1 cellular context compared by ENCODE assay signal in the genomic region with DNA sequence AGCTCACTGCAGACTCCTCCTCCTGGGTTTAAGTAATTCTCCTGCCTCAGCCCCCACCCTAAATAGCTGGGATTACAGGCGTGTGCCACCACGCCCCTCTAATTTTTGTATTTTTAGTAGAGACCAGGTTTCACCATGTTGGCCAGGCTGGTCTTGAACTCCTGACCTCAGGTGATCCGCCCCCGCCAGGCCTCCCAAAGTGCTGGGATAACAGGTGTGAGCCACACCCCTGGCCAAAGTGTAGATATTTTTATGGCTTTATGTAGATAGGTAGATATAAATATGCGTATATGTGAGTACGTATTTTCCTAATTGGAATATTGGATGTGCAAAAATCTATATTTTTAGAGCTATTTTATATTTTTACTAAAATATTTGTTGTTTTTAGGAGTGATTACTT.
TF ChIP-seq lines count a peak whose summit lies in the region.

No MANE protein-coding gene starts in this region.

TF ChIP-seq in GM23338, 12 proteins besides CTCF, POLR2A, EP300 and RAD21 (continued from another document):
- TF ChIP-seq, protein P1, sequence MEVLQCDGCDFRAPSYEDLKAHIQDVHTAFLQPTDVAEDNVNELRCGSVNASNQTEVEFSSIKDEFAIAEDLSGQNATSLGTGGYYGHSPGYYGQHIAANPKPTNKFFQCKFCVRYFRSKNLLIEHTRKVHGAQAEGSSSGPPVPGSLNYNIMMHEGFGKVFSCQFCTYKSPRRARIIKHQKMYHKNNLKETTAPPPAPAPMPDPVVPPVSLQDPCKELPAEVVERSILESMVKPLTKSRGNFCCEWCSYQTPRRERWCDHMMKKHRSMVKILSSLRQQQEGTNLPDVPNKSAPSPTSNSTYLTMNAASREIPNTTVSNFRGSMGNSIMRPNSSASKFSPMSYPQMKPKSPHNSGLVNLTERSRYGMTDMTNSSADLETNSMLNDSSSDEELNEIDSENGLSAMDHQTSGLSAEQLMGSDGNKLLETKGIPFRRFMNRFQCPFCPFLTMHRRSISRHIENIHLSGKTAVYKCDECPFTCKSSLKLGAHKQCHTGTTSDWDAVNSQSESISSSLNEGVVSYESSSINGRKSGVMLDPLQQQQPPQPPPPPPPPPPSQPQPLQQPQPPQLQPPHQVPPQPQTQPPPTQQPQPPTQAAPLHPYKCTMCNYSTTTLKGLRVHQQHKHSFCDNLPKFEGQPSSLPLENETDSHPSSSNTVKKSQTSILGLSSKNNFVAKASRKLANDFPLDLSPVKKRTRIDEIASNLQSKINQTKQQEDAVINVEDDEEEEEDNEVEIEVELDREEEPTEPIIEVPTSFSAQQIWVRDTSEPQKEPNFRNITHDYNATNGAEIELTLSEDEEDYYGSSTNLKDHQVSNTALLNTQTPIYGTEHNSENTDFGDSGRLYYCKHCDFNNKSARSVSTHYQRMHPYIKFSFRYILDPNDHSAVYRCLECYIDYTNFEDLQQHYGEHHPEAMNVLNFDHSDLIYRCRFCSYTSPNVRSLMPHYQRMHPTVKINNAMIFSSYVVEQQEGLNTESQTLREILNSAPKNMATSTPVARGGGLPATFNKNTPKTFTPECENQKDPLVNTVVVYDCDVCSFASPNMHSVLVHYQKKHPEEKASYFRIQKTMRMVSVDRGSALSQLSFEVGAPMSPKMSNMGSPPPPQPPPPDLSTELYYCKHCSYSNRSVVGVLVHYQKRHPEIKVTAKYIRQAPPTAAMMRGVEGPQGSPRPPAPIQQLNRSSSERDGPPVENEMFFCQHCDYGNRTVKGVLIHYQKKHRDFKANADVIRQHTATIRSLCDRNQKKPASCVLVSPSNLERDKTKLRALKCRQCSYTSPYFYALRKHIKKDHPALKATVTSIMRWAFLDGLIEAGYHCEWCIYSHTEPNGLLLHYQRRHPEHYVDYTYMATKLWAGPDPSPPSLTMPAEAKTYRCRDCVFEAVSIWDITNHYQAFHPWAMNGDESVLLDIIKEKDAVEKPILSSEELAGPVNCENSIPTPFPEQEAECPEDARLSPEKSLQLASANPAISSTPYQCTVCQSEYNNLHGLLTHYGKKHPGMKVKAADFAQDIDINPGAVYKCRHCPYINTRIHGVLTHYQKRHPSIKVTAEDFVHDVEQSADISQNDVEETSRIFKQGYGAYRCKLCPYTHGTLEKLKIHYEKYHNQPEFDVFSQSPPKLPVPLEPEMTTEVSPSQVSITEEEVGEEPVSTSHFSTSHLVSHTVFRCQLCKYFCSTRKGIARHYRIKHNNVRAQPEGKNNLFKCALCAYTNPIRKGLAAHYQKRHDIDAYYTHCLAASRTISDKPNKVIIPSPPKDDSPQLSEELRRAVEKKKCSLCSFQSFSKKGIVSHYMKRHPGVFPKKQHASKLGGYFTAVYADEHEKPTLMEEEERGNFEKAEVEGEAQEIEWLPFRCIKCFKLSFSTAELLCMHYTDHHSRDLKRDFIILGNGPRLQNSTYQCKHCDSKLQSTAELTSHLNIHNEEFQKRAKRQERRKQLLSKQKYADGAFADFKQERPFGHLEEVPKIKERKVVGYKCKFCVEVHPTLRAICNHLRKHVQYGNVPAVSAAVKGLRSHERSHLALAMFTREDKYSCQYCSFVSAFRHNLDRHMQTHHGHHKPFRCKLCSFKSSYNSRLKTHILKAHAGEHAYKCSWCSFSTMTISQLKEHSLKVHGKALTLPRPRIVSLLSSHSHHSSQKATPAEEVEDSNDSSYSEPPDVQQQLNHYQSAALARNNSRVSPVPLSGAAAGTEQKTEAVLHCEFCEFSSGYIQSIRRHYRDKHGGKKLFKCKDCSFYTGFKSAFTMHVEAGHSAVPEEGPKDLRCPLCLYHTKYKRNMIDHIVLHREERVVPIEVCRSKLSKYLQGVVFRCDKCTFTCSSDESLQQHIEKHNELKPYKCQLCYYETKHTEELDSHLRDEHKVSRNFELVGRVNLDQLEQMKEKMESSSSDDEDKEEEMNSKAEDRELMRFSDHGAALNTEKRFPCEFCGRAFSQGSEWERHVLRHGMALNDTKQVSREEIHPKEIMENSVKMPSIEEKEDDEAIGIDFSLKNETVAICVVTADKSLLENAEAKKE (CRISPR knock-in tag; IDR thresholded peaks at IDR 0.05): no peak
- TF ChIP-seq ZNF114 (CRISPR knock-in tag; IDR thresholded peaks at IDR 0.05) (no peak), POLR2AphosphoS5 (IDR thresholded peaks at IDR 0.05; ENCODE audit: low read depth) (no peak), NANOG (IDR thresholded peaks at IDR 0.05; ENCODE audit: borderline replicate concordance) (no peak), EZH2 (IDR thresholded peaks at IDR 0.05; ENCODE audit: low read depth, unreplicated experiment) (no peak), CREB1 (CRISPR knock-in tag; IDR thresholded peaks at IDR 0.05; ENCODE audit: low read depth) (no peak)
- TF ChIP-seq, protein P2, sequence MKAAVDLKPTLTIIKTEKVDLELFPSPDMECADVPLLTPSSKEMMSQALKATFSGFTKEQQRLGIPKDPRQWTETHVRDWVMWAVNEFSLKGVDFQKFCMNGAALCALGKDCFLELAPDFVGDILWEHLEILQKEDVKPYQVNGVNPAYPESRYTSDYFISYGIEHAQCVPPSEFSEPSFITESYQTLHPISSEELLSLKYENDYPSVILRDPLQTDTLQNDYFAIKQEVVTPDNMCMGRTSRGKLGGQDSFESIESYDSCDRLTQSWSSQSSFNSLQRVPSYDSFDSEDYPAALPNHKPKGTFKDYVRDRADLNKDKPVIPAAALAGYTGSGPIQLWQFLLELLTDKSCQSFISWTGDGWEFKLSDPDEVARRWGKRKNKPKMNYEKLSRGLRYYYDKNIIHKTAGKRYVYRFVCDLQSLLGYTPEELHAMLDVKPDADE (IDR thresholded peaks at IDR 0.05): no peak
